In the genomic region with DNA sequence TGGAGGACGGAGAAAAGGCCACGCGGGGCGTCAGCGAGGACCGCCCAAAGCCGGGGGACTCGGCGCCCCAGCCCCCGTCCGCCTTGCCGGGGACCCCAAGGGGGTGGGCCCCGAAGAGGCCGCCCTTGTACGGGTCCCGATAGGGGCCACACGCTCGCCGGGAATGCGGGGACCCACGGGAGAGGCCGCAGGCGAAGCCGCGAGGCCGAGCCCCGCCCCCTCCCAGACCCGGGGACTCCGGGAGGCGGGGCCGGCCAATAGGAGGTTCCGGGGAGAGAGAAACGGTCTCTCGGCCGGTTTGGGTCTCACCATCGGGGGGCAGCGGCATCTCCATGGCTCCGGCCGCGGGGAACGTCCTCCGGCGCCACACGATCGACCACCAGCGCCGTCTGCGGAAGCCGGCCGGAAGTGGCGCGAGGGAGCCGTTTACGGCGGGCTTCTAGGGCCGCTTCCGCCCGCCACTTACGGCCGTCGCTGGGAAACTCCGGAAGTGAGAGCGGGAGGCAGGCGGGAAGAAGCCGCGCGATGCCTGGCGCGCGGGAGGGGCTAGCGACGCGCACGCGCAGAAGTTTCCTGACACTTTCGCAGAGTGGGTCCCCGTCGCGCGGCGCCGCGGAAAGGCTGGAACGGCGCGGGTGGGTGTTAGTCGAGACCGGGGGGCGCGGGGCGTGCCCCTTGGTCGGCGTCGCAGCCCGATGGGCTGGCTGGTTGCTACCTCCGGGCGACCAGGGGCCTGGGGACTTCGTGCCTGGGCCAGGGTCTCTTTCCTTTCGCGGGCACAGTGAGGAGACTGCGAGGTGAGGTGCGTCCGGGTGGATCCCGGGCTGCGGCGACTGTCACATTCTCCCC, we compare ENCODE assay signal across 8 cellular contexts. TPM values are rescaled to one million over a fixed set of nuclear protein-coding genes. Genes with fewer than 3 reads are reported as not detected.
DNase-seq lines count a peak whose midpoint lies in the region; ATAC-seq, FAIRE-seq and TF ChIP-seq lines count a peak whose summit lies in the region.

A gene with protein sequence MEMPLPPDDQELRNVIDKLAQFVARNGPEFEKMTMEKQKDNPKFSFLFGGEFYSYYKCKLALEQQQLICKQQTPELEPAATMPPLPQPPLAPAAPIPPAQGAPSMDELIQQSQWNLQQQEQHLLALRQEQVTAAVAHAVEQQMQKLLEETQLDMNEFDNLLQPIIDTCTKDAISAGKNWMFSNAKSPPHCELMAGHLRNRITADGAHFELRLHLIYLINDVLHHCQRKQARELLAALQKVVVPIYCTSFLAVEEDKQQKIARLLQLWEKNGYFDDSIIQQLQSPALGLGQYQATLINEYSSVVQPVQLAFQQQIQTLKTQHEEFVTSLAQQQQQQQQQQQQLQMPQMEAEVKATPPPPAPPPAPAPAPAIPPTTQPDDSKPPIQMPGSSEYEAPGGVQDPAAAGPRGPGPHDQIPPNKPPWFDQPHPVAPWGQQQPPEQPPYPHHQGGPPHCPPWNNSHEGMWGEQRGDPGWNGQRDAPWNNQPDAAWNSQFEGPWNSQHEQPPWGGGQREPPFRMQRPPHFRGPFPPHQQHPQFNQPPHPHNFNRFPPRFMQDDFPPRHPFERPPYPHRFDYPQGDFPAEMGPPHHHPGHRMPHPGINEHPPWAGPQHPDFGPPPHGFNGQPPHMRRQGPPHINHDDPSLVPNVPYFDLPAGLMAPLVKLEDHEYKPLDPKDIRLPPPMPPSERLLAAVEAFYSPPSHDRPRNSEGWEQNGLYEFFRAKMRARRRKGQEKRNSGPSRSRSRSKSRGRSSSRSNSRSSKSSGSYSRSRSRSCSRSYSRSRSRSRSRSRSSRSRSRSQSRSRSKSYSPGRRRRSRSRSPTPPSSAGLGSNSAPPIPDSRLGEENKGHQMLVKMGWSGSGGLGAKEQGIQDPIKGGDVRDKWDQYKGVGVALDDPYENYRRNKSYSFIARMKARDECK (minus strand): TSS at position 393 of the 849 bp plus-strand sequence. CDS start 59 bp downstream, at position 334.

- H3K4me3 ChIP-seq in OCI-LY3 (ENCODE audit: low read length) (peak within 1 kb of the TSS; percentile 96), endothelial cell of umbilical vein (replicated peaks in 1 of 3; ENCODE audit: insufficient read depth in 1 of 3, low read depth in 1 of 3, low read length in 3 of 3) (peak within 1 kb of the TSS; percentile 66 to 85 (median 70))

- POLR2A ChIA-PET in endothelial cell of umbilical vein (lab: Charles Lee) = interaction anchor here (0.6 kb wide), 1 partner anchor 93 kb away, joined by 3 read pairs; no protein-coding TSS in a partner anchor

- BruUV-seq in endothelial cell of umbilical vein (replicated peaks; lab: Mats Ljungman, UMichigan) = no TSS peak

- FAIRE-seq in D721Med (lab: Jason Lieb, UNC) = no peak
- FAIRE-seq in endothelial cell of umbilical vein (lab: Jason Lieb, UNC) = peak; percentile 96

- H3K9me3 ChIP-seq in OCI-LY3 (ENCODE audit: insufficient read depth, low read length) = no peaks in the 10 kb centered on the region
- H3K9me3 ChIP-seq in endothelial cell of umbilical vein (replicated peaks; ENCODE audit: control insufficient read depth, insufficient read depth, low read length) = no peaks in the 10 kb centered on the region

- peak; percentile 91 for TF ChIP-seq POLR2A in endothelial cell of umbilical vein (IDR thresholded peaks at IDR 0.05; ENCODE audit: low read depth, low read length)

- H3K27ac ChIP-seq in OCI-LY3 (ENCODE audit: low read length) (peak within 1 kb of the TSS; percentile 72), endothelial cell of umbilical vein (ENCODE audit: insufficient read depth, low read depth, low read length) (peak within 1 kb of the TSS; percentile 70)

- H3K4me1 ChIP-seq in OCI-LY3 (ENCODE audit: low read length) (peaks cover 16% of the 10 kb centered on the region), endothelial cell of umbilical vein (ENCODE audit: control insufficient read depth, extremely low read depth, insufficient read depth, low read length) (peaks cover 12% of the 10 kb centered on the region)

- H2AFZ ChIP-seq in OCI-LY3 (ENCODE audit: low read depth, low read length) (peak within 1 kb of the TSS; percentile 28; the same call in 1 of the 2 replicates), endothelial cell of umbilical vein (ENCODE audit: low read depth, low read length) (peak within 1 kb of the TSS; percentile 90)

- H3K36me3 ChIP-seq in OCI-LY3 (replicated peaks; ENCODE audit: low read depth, low read length) = peaks cover 35% of the 10 kb centered on the region
- H3K36me3 ChIP-seq in endothelial cell of umbilical vein (ENCODE audit: control insufficient read depth in 2 of 2, extremely low read depth in 1 of 2, insufficient read depth in 2 of 2, low read length in 2 of 2) = peaks cover 9 to 11% of the 10 kb centered on the region in 2 experiments

- H4K20me1 ChIP-seq in OCI-LY3 (ENCODE audit: insufficient read depth, low read length) (peaks cover 29% of the 10 kb centered on the region), endothelial cell of umbilical vein (replicated peaks; ENCODE audit: control insufficient read depth, extremely low read depth, insufficient read depth, low read length) (no peaks in the 10 kb centered on the region)

- dilution Hi-C loops in endothelial cell of umbilical vein (cut with MboI; ENCODE audit: extremely low pct_ligation_motif_present, low sequenced_read_pairs) = no loop called here

- peak; percentile 74 for ATAC-seq in GM21526 (IDR thresholded peaks at IDR 0.05; ENCODE audit: low FRiP score, unreplicated experiment)

- TF ChIP-seq CTCF in D721Med (IDR thresholded peaks at IDR 0.05; ENCODE audit: insufficient read depth, missing control alignments) = no peak
- TF ChIP-seq CTCF in OCI-LY3 (IDR thresholded peaks at IDR 0.05; ENCODE audit: low read depth, low read length) = no peak
- TF ChIP-seq CTCF in endothelial cell of umbilical vein (IDR thresholded peaks at IDR 0.05; ENCODE audit: extremely low read depth in 1 of 2, insufficient read depth in 1 of 2, low read depth in 1 of 2, low read length in 2 of 2) = no peak

- intact Hi-C loops in endothelial cell of umbilical vein (cut with micrococcal nuclease) = loop anchor here (1.0 to 5.0 kb wide), 3 partner anchors 24 to 105 kb away; a partner anchor contains a TSS

- H3K4me2 ChIP-seq in OCI-LY3 (ENCODE audit: low read length) (peak within 1 kb of the TSS; percentile 95), endothelial cell of umbilical vein (ENCODE audit: insufficient read depth, low read length) (peak within 1 kb of the TSS; percentile 94)

- no peaks in the 10 kb centered on the region for H3K9me1 ChIP-seq in endothelial cell of umbilical vein (replicated peaks; ENCODE audit: control insufficient read depth, extremely low read depth, insufficient read depth, low read length)

- peak within 1 kb of the TSS; percentile 84 for H3K9ac ChIP-seq in OCI-LY3 (ENCODE audit: low read length)
- peak within 1 kb of the TSS; percentile 94 for H3K9ac ChIP-seq in endothelial cell of umbilical vein (replicated peaks; ENCODE audit: extremely low read depth, insufficient read depth, low read length)

- DNase-seq in D721Med (ENCODE audit: insufficient read length, low spot score) = peak; percentile 67
- DNase-seq in HuH-7.5 (ENCODE audit: low spot score) = peak; percentile 95
- DNase-seq in activated CD8-positive, alpha-beta memory T cell treated with anti-CD3 and anti-CD28 coated beads, Interleukin-2, amount 50 U/mL, for 48 hours = peak; percentile 96
- peak; percentile 93 for DNase-seq in endothelial cell of umbilical vein (ENCODE audit: low read depth, low spot score)
- peak; percentile 97 for DNase-seq in midbrain (lab: John Stamatoyannopoulos, UW)
- DNase-seq in stimulated activated CD8-positive, alpha-beta memory T cell treated with anti-CD3 and anti-CD28 coated beads, Interleukin-15, amount 100 ng/mL, for 48 hours (ENCODE audit: low read depth in 2 of 2) = peak; percentile 91 to 92

- CTCF ChIA-PET in endothelial cell of umbilical vein (lab: Charles Lee) = interaction anchor here (0.8 kb wide), 1 partner anchor 20 kb away, joined by 4 read pairs; no protein-coding TSS in a partner anchor

- H3K27me3 ChIP-seq in OCI-LY3 (ENCODE audit: low read depth, low read length) = no peaks in the 10 kb centered on the region
- H3K27me3 ChIP-seq in endothelial cell of umbilical vein (ENCODE audit: control insufficient read depth in 2 of 2, insufficient read depth in 2 of 2, low read length in 2 of 2) = no peaks in the 10 kb centered on the region

- peaks cover 75% of the 10 kb centered on the region for H3K79me2 ChIP-seq in OCI-LY3 (ENCODE audit: low read length)
- peaks cover 57% of the 10 kb centered on the region for H3K79me2 ChIP-seq in endothelial cell of umbilical vein (ENCODE audit: control insufficient read depth, insufficient read depth, low read length)

TF ChIP-seq in endothelial cell of umbilical vein, 7 proteins besides CTCF, POLR2A, EP300 and RAD21:
- TF ChIP-seq, protein P1, sequence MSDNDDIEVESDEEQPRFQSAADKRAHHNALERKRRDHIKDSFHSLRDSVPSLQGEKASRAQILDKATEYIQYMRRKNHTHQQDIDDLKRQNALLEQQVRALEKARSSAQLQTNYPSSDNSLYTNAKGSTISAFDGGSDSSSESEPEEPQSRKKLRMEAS (IDR thresholded peaks at IDR 0.05; ENCODE audit: insufficient read depth, insufficient read length) = no peak
- TF ChIP-seq POLR2AphosphoS5 (IDR thresholded peaks at IDR 0.05; ENCODE audit: insufficient read depth, low read depth, low read length) = peak; percentile 94
TF ChIP-seq in endothelial cell of umbilical vein: peak in this region for 1.

RNA-seq across cellular contexts. Expression of the gene that starts here (rescaled TPM):
- total RNA-seq in endothelial cell of umbilical vein = 53.9 and 54.5 TPM in 2 replicates
- polyA plus RNA-seq in endothelial cell of umbilical vein = 8.9 and 10.6 TPM in 2 replicates
- polyA plus RNA-seq in endothelial cell of umbilical vein (2011; cell fraction: cytosol; rRNA removed) = 9.2 and 10.2 TPM in 2 replicates
- 33.7 and 36.8 TPM in 2 replicates for polyA plus RNA-seq in endothelial cell of umbilical vein (2011; cell fraction: nucleus; rRNA removed)
- 21.0 and 24.1 TPM in 2 replicates for polyA plus RNA-seq in endothelial cell of umbilical vein (2012)
- 10.4 and 13.1 TPM in 2 replicates for polyA minus RNA-seq in endothelial cell of umbilical vein
- 21.3 TPM for polyA minus RNA-seq in endothelial cell of umbilical vein (2011; cell fraction: cytosol; rRNA and poly(A)+ RNA removed)
- polyA minus RNA-seq in endothelial cell of umbilical vein (2011; cell fraction: nucleus; rRNA and poly(A)+ RNA removed) = 23.6 and 33.1 TPM in 2 replicates

Comparison
In these comparisons a context has a peak if more than half of its experiments do, and no peak if none do; other contexts are left out.
1. Peak in every context shown above with its lines: DNase-seq, ATAC-seq, H3K4me3 ChIP-seq and H3K27ac ChIP-seq.